13 cellular contexts compared by ENCODE assay signal in genomic region chr3:21216598-21216997, GRCh38.
A peak's percentile ranks its signal among the peaks of the same experiment; 100 is the strongest.
DNase-seq lines count a peak whose midpoint lies in the region; ATAC-seq and TF ChIP-seq lines count a peak whose summit lies in the region.
"Had no signal": no experiment of that assay in that cellular context is flagged by ENCODE, and none has a peak within 500 bp of the region (broad histone marks: within the 10 kb centered on the region; RNA-seq: fewer than 3 reads in every experiment).

No MANE protein-coding gene starts in this region.

- no peak for DNase-seq in AG04450 (ENCODE audit: low read depth, low spot score)
- no peak for DNase-seq in GM13977 (ENCODE audit: low spot score)
- no peak for DNase-seq in RWPE2 (ENCODE audit: low spot score)
- DNase-seq in foreskin keratinocyte, result peak in 1 of 2 donors; percentile 10
- DNase-seq in activated T-cell treated with anti-CD3 and anti-CD28 coated beads, Interleukin-2, amount 50 U/mL, for 4 hours, result no peak
- DNase-seq in germinal center (ENCODE audit: low spot score), result no peak
- DNase-seq: activated CD8-positive, alpha-beta memory T cell treated with anti-CD3 and anti-CD28 coated beads for 24 hours; erythroblast had no signal

- H3K27me3 Mint-ChIP-seq in activated T-cell treated with anti-CD3 and anti-CD28 coated beads, Interleukin-2, amount 50 U/mL, for 4 hours (ENCODE audit: low read depth), result no peaks in the 10 kb centered on the region
- H3K27me3 Mint-ChIP-seq: memory B cell had no signal

- no peaks in the 10 kb centered on the region for H3K4me1 Mint-ChIP-seq in activated T-cell treated with anti-CD3 and anti-CD28 coated beads, Interleukin-2, amount 50 U/mL, for 4 hours (ENCODE audit: low read depth)

- CTCF ChIA-PET in AG04450 (lab: Charles Lee), result interaction anchor here (1.2 kb wide), 1 partner anchor 991 kb away, joined by 4 read pairs; no protein-coding TSS in a partner anchor

- H3K36me3 ChIP-seq in RWPE2 (ENCODE audit: low read depth), result no peaks in the 10 kb centered on the region
- H3K36me3 ChIP-seq: right atrium auricular region, SJSA1 had no signal

- H3K36me3 Mint-ChIP-seq in activated T-cell treated with anti-CD3 and anti-CD28 coated beads, Interleukin-2, amount 50 U/mL, for 4 hours (ENCODE audit: insufficient read depth), result no peaks in the 10 kb centered on the region
- H3K36me3 Mint-ChIP-seq: memory B cell had no signal

- H3K27ac ChIP-seq in AG04450 (ENCODE audit: low read depth, low read length), result no peak overlapping the region
- no peak overlapping the region for H3K27ac ChIP-seq in RWPE2 (ENCODE audit: poor library complexity, severe bottlenecking)
- no peak overlapping the region for H3K27ac ChIP-seq in foreskin keratinocyte
- H3K27ac ChIP-seq: right atrium auricular region, SJSA1 had no signal

- TF ChIP-seq CTCF in AG04450 (IDR thresholded peaks at IDR 0.05; ENCODE audit: low read depth, low read length) (peak; percentile 25), GM13977 (IDR thresholded peaks at IDR 0.05; ENCODE audit: extremely low read depth, insufficient read depth, missing control alignments) (peak; percentile 17), RWPE2 (IDR thresholded peaks at IDR 0.05; ENCODE audit: poor library complexity, severe bottlenecking) (peak; percentile 36), foreskin keratinocyte (conservative IDR thresholded peaks at IDR 0.05) (peak; percentile 41)

- no peak overlapping the region for H3K4me3 Mint-ChIP-seq in activated T-cell treated with anti-CD3 and anti-CD28 coated beads, Interleukin-2, amount 50 U/mL, for 4 hours
- H3K4me3 Mint-ChIP-seq: memory B cell had no signal

- H3K9me3 ChIP-seq in AG04450 (ENCODE audit: control insufficient read depth, insufficient read depth, low read length) (no peaks in the 10 kb centered on the region), RWPE2 (ENCODE audit: severe bottlenecking) (no peaks in the 10 kb centered on the region)
- H3K9me3 ChIP-seq: SJSA1 had no signal

- in situ Hi-C loops in GM13977 (cut with MboI; ENCODE audit: low pct_unique_long_range_greater_than_20kb, low sequenced_read_pairs, unreplicated experiment), result no loop called here

- ATAC-seq in RWPE2 (ENCODE audit: low read depth), result no peak
- no peak for ATAC-seq in foreskin keratinocyte
- ATAC-seq in GM18873 (IDR thresholded peaks at IDR 0.05; ENCODE audit: low FRiP score, unreplicated experiment), result no peak
- ATAC-seq in activated T-cell treated with anti-CD3 and anti-CD28 coated beads, Interleukin-2, amount 50 U/mL, for 4 hours, result no peak
- no peak for ATAC-seq in activated CD4-positive, CD25-positive, alpha-beta regulatory T cell treated with anti-CD3 and anti-CD28 coated beads, Interleukin-2, amount 50 U/mL, for 24 hours

- POLR2A ChIA-PET in AG04450 (lab: Yijun Ruan, JAX), result no interaction called here

- H3K4me3 ChIP-seq in AG04450 (ENCODE audit: low read depth, low read length) (no peak overlapping the region), RWPE2 (ENCODE audit: severe bottlenecking) (no peak overlapping the region)
- H3K4me3 ChIP-seq: right atrium auricular region, SJSA1 had no signal

- no peaks in the 10 kb centered on the region for H3K4me1 ChIP-seq in RWPE2 (ENCODE audit: insufficient read depth, poor library complexity, severe bottlenecking)
- no peaks in the 10 kb centered on the region for H3K4me1 ChIP-seq in foreskin keratinocyte
- H3K4me1 ChIP-seq: right atrium auricular region, SJSA1 had no signal

- H3K27me3 ChIP-seq in AG04450 (ENCODE audit: control insufficient read depth, insufficient read depth, low read length), result no peaks in the 10 kb centered on the region
- H3K27me3 ChIP-seq in RWPE2 (ENCODE audit: insufficient read depth, poor library complexity, severe bottlenecking), result no peaks in the 10 kb centered on the region
- H3K27me3 ChIP-seq in foreskin keratinocyte, result no peaks in the 10 kb centered on the region
- H3K27me3 ChIP-seq: right atrium auricular region, SJSA1 had no signal

- H3K9me3 Mint-ChIP-seq in activated T-cell treated with anti-CD3 and anti-CD28 coated beads, Interleukin-2, amount 50 U/mL, for 4 hours, result peaks cover 40% of the 10 kb centered on the region
